In the genomic region with DNA sequence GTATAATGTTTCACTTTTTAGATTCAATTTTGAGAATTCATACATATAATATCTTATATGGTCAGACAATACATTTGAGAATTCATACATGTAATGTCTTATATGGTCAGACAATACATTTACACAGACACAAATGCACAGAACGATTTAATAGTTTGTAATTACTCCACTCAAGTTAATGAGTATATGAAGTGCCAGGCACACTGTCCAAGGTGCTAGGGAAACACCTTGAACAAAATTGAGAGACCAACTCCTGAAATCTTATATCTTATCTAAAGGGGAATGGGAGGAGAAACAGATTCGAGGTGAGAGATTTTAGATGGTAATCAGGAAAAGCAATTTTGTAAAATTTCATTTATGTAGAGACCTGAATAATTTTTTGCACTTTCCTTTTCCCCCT, we compare ENCODE assay signal across 37 cellular contexts.
"Had no signal": no experiment of that assay in that cellular context is flagged by ENCODE, and none has a peak within 500 bp of the region (broad histone marks: within the 10 kb centered on the region; RNA-seq: fewer than 3 reads in every experiment).

No MANE protein-coding gene starts in this region.

- H3K27ac Mint-ChIP-seq: activated B cell treated with CpG ODN at 0.5 μM for 24 hours; activated CD4-positive, alpha-beta memory T cell treated with anti-CD3 and anti-CD28 coated beads for 36 hours; activated CD4-positive, alpha-beta T cell treated with anti-CD3 and anti-CD28 coated beads, Interleukin-2, amount 10 ng/mL, durations not matched to agents 24 days and 14 days; activated CD8-positive, alpha-beta T cell treated with anti-CD3 and anti-CD28 coated beads for 36 hours; activated naive CD4-positive, alpha-beta T cell treated with anti-CD3 and anti-CD28 coated beads for 36 hours; activated naive CD4-positive, alpha-beta T cell treated with anti-CD3 and anti-CD28 coated beads, Interleukin-2, amount 50 U/mL, for 72 hours; activated naive CD8-positive, alpha-beta T cell treated with anti-CD3 and anti-CD28 coated beads, Interleukin-2, amount 10 ng/mL, durations not matched to agents 7 days and 5 days; activated naive CD8-positive, alpha-beta T cell treated with anti-CD3 and anti-CD28 coated beads, Interleukin-2, amount 50 U/mL, for 24 hours; activated T-cell treated with anti-CD3 and anti-CD28 coated beads, Interleukin-2, amount 50 U/mL, for 72 hours; activated T-helper 1 cell treated with anti-CD3 and anti-CD28 coated beads, Interleukin-12 subunit alpha, Interleukin-12 subunit beta, Interleukin-2, Interleukin-4 antibody, amounts not matched to agents 30 ng/mL and 10 ng/mL and 1 ng/mL, durations not matched to agents 14 hours and 24 hours and 36 hours; activated T-helper 17 cell treated with anti-CD3 and anti-CD28 coated beads, Interleukin-2, amount 50 U/mL, for 72 hours; brain; T-helper 1 cell treated with Interleukin-12 subunit alpha and Interleukin-12 subunit beta and Interleukin-4 antibody, amounts not matched to agents 30 μg/mL and 1 μg/mL, for 36 hours; T-helper 2 cell treated with Interferon-gamma antibody and Interleukin-4, amounts not matched to agents 5 μg/mL and 100 μg/mL, for 36 hours had no signal

- H3K27me3 ChIP-seq: ascending aorta, cardiac muscle cell had no signal

- H3K9me3 ChIP-seq: ascending aorta had no signal

- H3K4me3 ChIP-seq: ascending aorta, cardiac muscle cell had no signal

- H3K4me1 Mint-ChIP-seq: activated B cell treated with CpG ODN at 0.5 μM for 24 hours; activated CD4-positive, alpha-beta T cell treated with anti-CD3 and anti-CD28 coated beads, Interleukin-2, amount 10 ng/mL, durations not matched to agents 24 days and 14 days; activated naive CD8-positive, alpha-beta T cell treated with anti-CD3 and anti-CD28 coated beads, Interleukin-2, amount 10 ng/mL, durations not matched to agents 7 days and 5 days; activated naive CD8-positive, alpha-beta T cell treated with anti-CD3 and anti-CD28 coated beads, Interleukin-2, amount 50 U/mL, for 24 hours; activated T-helper 17 cell treated with anti-CD3 and anti-CD28 coated beads, Interleukin-2, amount 50 U/mL, for 72 hours; brain; central memory CD8-positive, alpha-beta T cell had no signal

- H3K36me3 Mint-ChIP-seq: activated CD4-positive, alpha-beta memory T cell treated with anti-CD3 and anti-CD28 coated beads for 36 hours; activated naive CD4-positive, alpha-beta T cell treated with anti-CD3 and anti-CD28 coated beads, Interleukin-2, amount 50 U/mL, for 72 hours; activated naive CD8-positive, alpha-beta T cell treated with anti-CD3 and anti-CD28 coated beads, Interleukin-2, amount 10 ng/mL, durations not matched to agents 7 days and 5 days; brain had no signal

- H3K27me3 Mint-ChIP-seq: activated B cell treated with CpG ODN at 0.5 μM for 24 hours; activated CD4-positive, alpha-beta memory T cell treated with anti-CD3 and anti-CD28 coated beads for 36 hours; activated CD4-positive, alpha-beta T cell treated with anti-CD3 and anti-CD28 coated beads, Interleukin-2, amount 10 ng/mL, durations not matched to agents 24 days and 14 days; activated CD8-positive, alpha-beta T cell treated with anti-CD3 and anti-CD28 coated beads for 36 hours; activated naive CD8-positive, alpha-beta T cell treated with anti-CD3 and anti-CD28 coated beads, Interleukin-2, amount 10 ng/mL, durations not matched to agents 7 days and 5 days; activated naive CD8-positive, alpha-beta T cell treated with anti-CD3 and anti-CD28 coated beads, Interleukin-2, amount 50 U/mL, for 24 hours; activated T-helper 17 cell treated with anti-CD3 and anti-CD28 coated beads, Interleukin-2, amount 50 U/mL, for 72 hours; central memory CD8-positive, alpha-beta T cell had no signal

- H3K4me3 Mint-ChIP-seq: activated B cell treated with CpG ODN at 0.5 μM for 24 hours; activated CD4-positive, alpha-beta memory T cell treated with anti-CD3 and anti-CD28 coated beads for 36 hours; activated CD4-positive, alpha-beta T cell treated with anti-CD3 and anti-CD28 coated beads, Interleukin-2, amount 10 ng/mL, durations not matched to agents 24 days and 14 days; activated CD8-positive, alpha-beta T cell treated with anti-CD3 and anti-CD28 coated beads for 36 hours; activated naive CD4-positive, alpha-beta T cell treated with anti-CD3 and anti-CD28 coated beads for 36 hours; activated naive CD8-positive, alpha-beta T cell treated with anti-CD3 and anti-CD28 coated beads, Interleukin-2, amount 10 ng/mL, durations not matched to agents 7 days and 5 days; activated naive CD8-positive, alpha-beta T cell treated with anti-CD3 and anti-CD28 coated beads, Interleukin-2, amount 50 U/mL, for 24 hours; activated T-cell treated with anti-CD3 and anti-CD28 coated beads, Interleukin-2, amount 50 U/mL, for 4 hours; activated T-cell treated with anti-CD3 and anti-CD28 coated beads, Interleukin-2, amount 50 U/mL, for 72 hours; activated T-helper 1 cell treated with anti-CD3 and anti-CD28 coated beads, Interleukin-12 subunit alpha, Interleukin-12 subunit beta, Interleukin-2, Interleukin-4 antibody, amounts not matched to agents 30 ng/mL and 10 ng/mL and 1 ng/mL, durations not matched to agents 14 hours and 24 hours and 36 hours; activated T-helper 17 cell treated with anti-CD3 and anti-CD28 coated beads, Interleukin-2, amount 50 U/mL, for 72 hours; brain; central memory CD8-positive, alpha-beta T cell; T-helper 1 cell treated with Interleukin-12 subunit alpha and Interleukin-12 subunit beta and Interleukin-4 antibody, amounts not matched to agents 30 μg/mL and 1 μg/mL, for 36 hours; T-helper 2 cell treated with Interferon-gamma antibody and Interleukin-4, amounts not matched to agents 5 μg/mL and 100 μg/mL, for 36 hours had no signal

- DNase-seq: activated B cell treated with CpG ODN at 0.5 μM for 24 hours; activated CD4-positive, alpha-beta memory T cell treated with anti-CD3 and anti-CD28 coated beads for 36 hours; activated CD4-positive, alpha-beta T cell treated with anti-CD3 and anti-CD28 coated beads for 4 hours; activated CD4-positive, alpha-beta T cell treated with anti-CD3 and anti-CD28 coated beads, Interleukin-2, amount 10 ng/mL, durations not matched to agents 24 days and 14 days; activated CD4-positive, alpha-beta T cell treated with anti-CD3 and anti-CD28 coated beads, Interleukin-2, amount 50 U/mL, for 1 hour; activated CD4-positive, alpha-beta T cell treated with anti-CD3 and anti-CD28 coated beads, Interleukin-2, amount 50 U/mL, for 4 hours; activated CD4-positive, CD25-positive, alpha-beta regulatory T cell treated with anti-CD3 and anti-CD28 coated beads, Interleukin-2, amount 50 U/mL, for 72 hours; activated CD8-positive, alpha-beta memory T cell treated with anti-CD3 and anti-CD28 coated beads, Interleukin-2, amount 50 U/mL, for 4 hours; activated CD8-positive, alpha-beta T cell treated with anti-CD3 and anti-CD28 coated beads for 36 hours; activated effector memory CD4-positive, alpha-beta T cell treated with anti-CD3 and anti-CD28 coated beads, Interleukin-2, amount 50 U/mL, for 16 hours; activated gamma-delta T cell treated with Interleukin-2 at 50 U/mL for 16 hours; activated naive CD4-positive, alpha-beta T cell; activated naive CD4-positive, alpha-beta T cell treated with anti-CD3 and anti-CD28 coated beads for 36 hours; activated naive CD4-positive, alpha-beta T cell treated with anti-CD3 and anti-CD28 coated beads, Interleukin-2, amount 50 U/mL, for 16 hours; activated naive CD8-positive, alpha-beta T cell treated with anti-CD3 and anti-CD28 coated beads, Interleukin-2, amount 10 ng/mL, durations not matched to agents 7 days and 5 days; activated naive CD8-positive, alpha-beta T cell treated with anti-CD3 and anti-CD28 coated beads, Interleukin-2, amount 50 U/mL, for 24 hours; activated T-cell treated with anti-CD3 and anti-CD28 coated beads for 4 hours; activated T-cell treated with anti-CD3 and anti-CD28 coated beads, Interleukin-2, amount 50 U/mL, for 1 hour; activated T-cell treated with anti-CD3 and anti-CD28 coated beads, Interleukin-2, amount 50 U/mL, for 4 hours; activated T-cell treated with anti-CD3 and anti-CD28 coated beads, Interleukin-2, amount 50 U/mL, for 72 hours; amygdala; anterior cingulate cortex; caudate nucleus; cerebellar nuclear complex; T-helper 1 cell; T-helper 2 cell; T-helper 9 cell had no signal

- H3K4me1 ChIP-seq: ascending aorta had no signal

- H3K36me3 ChIP-seq: ascending aorta, cardiac muscle cell had no signal

- ATAC-seq: activated CD8-positive, alpha-beta T cell treated with anti-CD3 and anti-CD28 coated beads for 36 hours; activated naive CD4-positive, alpha-beta T cell treated with anti-CD3 and anti-CD28 coated beads, Interleukin-2, amount 50 U/mL, for 72 hours; activated naive CD8-positive, alpha-beta T cell treated with anti-CD3 and anti-CD28 coated beads, Interleukin-2, amount 50 U/mL, for 24 hours; activated T-cell treated with anti-CD3 and anti-CD28 coated beads, Interleukin-2, amount 50 U/mL, for 4 hours; activated T-cell treated with anti-CD3 and anti-CD28 coated beads, Interleukin-2, amount 50 U/mL, for 72 hours; activated T-helper 17 cell treated with anti-CD3 and anti-CD28 coated beads, Interleukin-2, amount 50 U/mL, for 72 hours had no signal

- H3K27ac ChIP-seq: ascending aorta, cardiac muscle cell, VCaP had no signal

- H3K9me3 Mint-ChIP-seq: activated B cell treated with CpG ODN at 0.5 μM for 24 hours; activated CD4-positive, alpha-beta T cell treated with anti-CD3 and anti-CD28 coated beads, Interleukin-2, amount 10 ng/mL, durations not matched to agents 24 days and 14 days; activated naive CD8-positive, alpha-beta T cell treated with anti-CD3 and anti-CD28 coated beads, Interleukin-2, amount 10 ng/mL, durations not matched to agents 7 days and 5 days; activated naive CD8-positive, alpha-beta T cell treated with anti-CD3 and anti-CD28 coated beads, Interleukin-2, amount 50 U/mL, for 24 hours; activated T-helper 1 cell treated with anti-CD3 and anti-CD28 coated beads, Interleukin-12 subunit alpha, Interleukin-12 subunit beta, Interleukin-2, Interleukin-4 antibody, amounts not matched to agents 30 ng/mL and 10 ng/mL and 1 ng/mL, durations not matched to agents 14 hours and 24 hours and 36 hours; brain; T-helper 1 cell treated with Interleukin-12 subunit alpha and Interleukin-12 subunit beta and Interleukin-4 antibody, amounts not matched to agents 30 μg/mL and 1 μg/mL, for 36 hours; T-helper 2 cell treated with Interferon-gamma antibody and Interleukin-4, amounts not matched to agents 5 μg/mL and 100 μg/mL, for 36 hours had no signal
